In the genomic region with DNA sequence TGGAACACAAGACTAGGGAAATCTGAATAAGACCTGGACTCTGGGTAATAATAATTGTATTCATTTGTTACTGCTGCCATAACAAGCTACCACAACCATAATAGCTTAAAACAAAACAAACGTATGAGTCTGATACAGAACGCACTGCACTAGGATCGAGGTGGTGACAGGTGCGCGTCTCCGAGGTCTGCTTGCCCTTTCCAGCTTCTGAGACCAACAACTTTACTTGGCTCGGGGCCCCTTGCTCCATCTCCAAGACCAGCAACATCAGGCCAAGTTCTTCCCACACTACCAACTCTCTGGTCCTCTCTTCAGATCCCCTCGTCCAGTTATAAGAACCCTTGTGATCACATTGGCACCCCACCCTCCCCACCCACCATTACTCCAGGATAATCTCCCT, we compare ENCODE assay signal across 1 cellular context.
TF ChIP-seq lines count a peak whose summit lies in the region.

No MANE protein-coding gene starts in this region.

TF ChIP-seq in HepG2, 621 proteins besides CTCF, POLR2A, EP300 and RAD21:
- TF ChIP-seq HOXA7 (CRISPR knock-in tag; IDR thresholded peaks at IDR 0.05) (no peak), CREB1 (IDR thresholded peaks at IDR 0.05) (no peak), CREB1 (CRISPR knock-in tag; IDR thresholded peaks at IDR 0.05) (no peak)
TF ChIP-seq in HepG2: peak in this region for 0.
